In genomic region chr14:79084861-79085260, GRCh38 we compare ENCODE assay signal across 24 cellular contexts.
DNase-seq lines count a peak whose midpoint lies in the region; ATAC-seq lines count a peak whose summit lies in the region.
"Had no signal": no experiment of that assay in that cellular context is flagged by ENCODE, and none has a peak within 500 bp of the region (broad histone marks: within the 10 kb centered on the region; RNA-seq: fewer than 3 reads in every experiment).

No MANE protein-coding gene starts in this region.

- no peak overlapping the region for H3K27ac Mint-ChIP-seq in T-helper 17 cell
- H3K27ac Mint-ChIP-seq: CD14-positive monocyte; CD4-positive, alpha-beta memory T cell; CD4-positive, CD25-positive, alpha-beta regulatory T cell; CD8-positive, alpha-beta memory T cell had no signal

- H3K4me3 Mint-ChIP-seq in T-helper 17 cell, result no peak overlapping the region
- H3K4me3 Mint-ChIP-seq: CD14-positive monocyte; CD4-positive, alpha-beta memory T cell; CD4-positive, CD25-positive, alpha-beta regulatory T cell; CD8-positive, alpha-beta memory T cell had no signal

- no peaks in the 10 kb centered on the region for H3K9me3 ChIP-seq in T-helper 17 cell (ENCODE audit: control insufficient read depth, low read length, poor library complexity, severe bottlenecking)
- H3K9me3 ChIP-seq: BE2C, BLaER1 had no signal

- DNase-seq in NCI-H82 (lab: John Stamatoyannopoulos, UW), result peak; percentile 55
- DNase-seq in NCI-H82 treated with DMSO at 0.1 percent for 48 hours (lab: John Stamatoyannopoulos, UW; ENCODE audit: unreplicated experiment), result no peak
- peak; percentile 97 for DNase-seq in NCI-H524 treated with DMSO at 0.1 percent for 48 hours (lab: John Stamatoyannopoulos, UW)
- DNase-seq in myocyte (ENCODE audit: low read depth), result peak; percentile 56
- no peak for DNase-seq in G401 (ENCODE audit: low spot score)
- DNase-seq in T-helper 17 cell, result no peak
- DNase-seq: 8988T; ACHN; BE2C; C1 segment of cervical spinal cord; CD4-positive, alpha-beta memory T cell; CD4-positive, CD25-positive, alpha-beta regulatory T cell; CD8-positive, alpha-beta memory T cell; COR-L47; DMS 273 treated with DMSO at 0.1 percent for 48 hours; DMS153; DMS53; DMS79; DND-41; EL; GF-D8 had no signal

- ATAC-seq in T-helper 17 cell (no peak), GM21515 (IDR thresholded peaks at IDR 0.05; ENCODE audit: unreplicated experiment) (no peak)

- H3K36me3 Mint-ChIP-seq in T-helper 17 cell (ENCODE audit: low read depth), result no peaks in the 10 kb centered on the region
- H3K36me3 Mint-ChIP-seq: CD14-positive monocyte; CD4-positive, alpha-beta memory T cell; CD4-positive, CD25-positive, alpha-beta regulatory T cell; CD8-positive, alpha-beta memory T cell had no signal

- no peaks in the 10 kb centered on the region for H3K4me1 Mint-ChIP-seq in T-helper 17 cell
- H3K4me1 Mint-ChIP-seq: CD14-positive monocyte; CD4-positive, alpha-beta memory T cell; CD4-positive, CD25-positive, alpha-beta regulatory T cell; CD8-positive, alpha-beta memory T cell had no signal

- peaks cover 6% of the 10 kb centered on the region for H3K27me3 Mint-ChIP-seq in T-helper 17 cell
- H3K27me3 Mint-ChIP-seq: CD4-positive, alpha-beta memory T cell; CD4-positive, CD25-positive, alpha-beta regulatory T cell; CD8-positive, alpha-beta memory T cell had no signal

- in situ Hi-C loops in G401 (cut with HindIII; ENCODE audit: low sequenced_read_pairs), result no loop called here

Comparison
In these comparisons a context has a peak if more than half of its experiments do, and no peak if none do; other contexts are left out.
1. DNase-seq: peak in NCI-H82 (single experiment), NCI-H524 treated with DMSO at 0.1 percent for 48 hours (single experiment) and myocyte (single experiment); none in NCI-H82 treated with DMSO at 0.1 percent for 48 hours (single experiment), G401 (single experiment) and T-helper 17 cell (0 of 3).